Comparison of ENCODE assay signal across 25 cellular contexts in genomic region chr6:40044196-40044595, GRCh38.
"Had no signal": no experiment of that assay in that cellular context is flagged by ENCODE, and none has a peak within 500 bp of the region (broad histone marks: within the 10 kb centered on the region; RNA-seq: fewer than 3 reads in every experiment).

No MANE protein-coding gene starts in this region.

- DNase-seq: occipital lobe; ovary; posterior cingulate gyrus; psoas muscle; right cardiac atrium; right lobe of liver; sigmoid colon; small intestine; stimulated activated CD4-positive, alpha-beta T cell treated with anti-CD3 and anti-CD28 coated beads, Interleukin-15, amount 100 ng/mL, for 24 hours; stimulated activated CD4-positive, alpha-beta T cell treated with anti-CD3 and anti-CD28 coated beads, Interleukin-2, amount 100 ng/mL, for 24 hours; stimulated activated CD4-positive, alpha-beta T cell treated with anti-CD3 and anti-CD28 coated beads, Interleukin-2, amount 100 ng/mL, for 48 hours; stimulated activated CD4-positive, alpha-beta T cell treated with anti-CD3 and anti-CD28 coated beads, Interleukin-4, amount 100 ng/mL, for 24 hours; stimulated activated naive B cell treated with anti-CD40 and anti-IgM and Interleukin-4, amounts not matched to agents 10 μg/mL and 1 μg/mL and 100 μg/mL, for 72 hours; stimulated activated naive CD4-positive, alpha-beta T cell treated with Interleukin-2 at 50 U/mL for 16 hours; stomach; thyroid gland; trophoblast cell; upper lobe of left lung had no signal

- H3K4me2 ChIP-seq: neural progenitor cell had no signal

- FAIRE-seq: small intestine, urothelium cell line had no signal

- H3K9ac ChIP-seq: neural progenitor cell, parathyroid adenoma had no signal

- H3K9me3 ChIP-seq: ovary, psoas muscle, right lobe of liver, thoracic aorta, thyroid gland, vagina had no signal

- H3K79me2 ChIP-seq: parathyroid adenoma had no signal

- H2AFZ ChIP-seq: neural progenitor cell, parathyroid adenoma had no signal

- H3K27me3 ChIP-seq: neural progenitor cell, ovary, right lobe of liver, sigmoid colon, thyroid gland, tibial nerve, upper lobe of left lung, vagina had no signal

- H3K36me3 ChIP-seq: neural progenitor cell, ovary, right lobe of liver, sigmoid colon, stomach, thoracic aorta, thyroid gland, tibial nerve, upper lobe of left lung, vagina had no signal

- H3K4me3 ChIP-seq: neural progenitor cell, ovary, psoas muscle, right lobe of liver, sigmoid colon, stomach, thoracic aorta, thyroid gland, tibial nerve, upper lobe of left lung, vagina had no signal

- ATAC-seq: psoas muscle; right cardiac atrium; right lobe of liver; stimulated activated effector memory CD8-positive, alpha-beta T cell treated with anti-CD3 and anti-CD28 coated beads, Interleukin-12 subunit alpha, Interleukin-12 subunit beta, amount 100 ng/mL, for 72 hours; stimulated activated naive B cell treated with anti-CD40 and anti-IgM and Interleukin-4, amounts not matched to agents 10 μg/mL and 1 μg/mL and 100 μg/mL, for 72 hours had no signal

- H3K4me1 ChIP-seq: neural progenitor cell, parathyroid adenoma, psoas muscle, right lobe of liver, sigmoid colon, stomach, thyroid gland, tibial nerve, upper lobe of left lung, vagina had no signal

- H3K27ac ChIP-seq: neural progenitor cell, ovary, parathyroid adenoma, psoas muscle, right lobe of liver, sigmoid colon, stomach, thoracic aorta, thyroid gland, tibial nerve, upper lobe of left lung, vagina had no signal
